Comparison of ENCODE assay signal across 15 cellular contexts in genomic region chr10:2951235-2951835, GRCh38.
"Had no signal": no experiment of that assay in that cellular context is flagged by ENCODE, and none has a peak within 500 bp of the region (broad histone marks: within the 10 kb centered on the region; RNA-seq: fewer than 3 reads in every experiment).

No MANE protein-coding gene starts in this region.

- H3K9me3 ChIP-seq: esophagus squamous epithelium, lower lobe of right lung, neutrophil, right atrium auricular region, upper lobe of left lung had no signal

- ATAC-seq: lower lobe of right lung; stimulated activated naive CD8-positive, alpha-beta T cell treated with anti-CD3 and anti-CD28 coated beads, Interleukin-15, Interleukin-2, amounts not matched to agents 100 U/mL and 50 U/mL, for 24 hours had no signal

- H3K4me3 ChIP-seq: esophagus squamous epithelium, lower lobe of right lung, right atrium auricular region, upper lobe of left lung had no signal

- H3K36me3 ChIP-seq: esophagus squamous epithelium, lower lobe of right lung, neutrophil, right atrium auricular region, upper lobe of left lung had no signal

- H3K27ac ChIP-seq: esophagus squamous epithelium, lower lobe of right lung, neutrophil, right atrium auricular region, upper lobe of left lung had no signal

- FAIRE-seq: colon, small intestine, TTC549 had no signal

- H3K4me1 ChIP-seq: esophagus squamous epithelium, lower lobe of right lung, right atrium auricular region, upper lobe of left lung had no signal

- DNase-seq: activated CD4-positive, alpha-beta T cell treated with anti-CD3 and anti-CD28 coated beads, Interleukin-2, amount 50 U/mL, for 48 hours; activated naive CD4-positive, alpha-beta T cell treated with anti-CD3 and anti-CD28 coated beads for 36 hours; esophagus squamous epithelium; foreskin fibroblast; glutamatergic neuron; lower lobe of right lung; posterior cingulate gyrus; small intestine; stimulated activated CD4-positive, alpha-beta T cell treated with anti-CD3 and anti-CD28 coated beads, Interleukin-1b, Interleukin-23, amount 100 ng/mL, for 48 hours; stimulated activated naive CD8-positive, alpha-beta T cell treated with anti-CD3 and anti-CD28 coated beads, Interleukin-15, Interleukin-2, amounts not matched to agents 100 U/mL and 50 U/mL, for 24 hours had no signal

- H3K27me3 ChIP-seq: neutrophil, right atrium auricular region, upper lobe of left lung had no signal
